In genomic region chr6:106547961-106548453, GRCh38 we compare ENCODE assay signal across 8 cellular contexts.
DNase-seq lines count a peak whose midpoint lies in the region; ATAC-seq and TF ChIP-seq lines count a peak whose summit lies in the region.

No MANE protein-coding gene starts in this region.

- no peaks in the 10 kb centered on the region for H3K36me3 ChIP-seq in HUES48 (ENCODE audit: control insufficient read depth, insufficient read depth, low read length)

- TF ChIP-seq CTCF in WTC11 (IDR thresholded peaks at IDR 0.05) = no peak
- TF ChIP-seq CTCF in fibroblast of mammary gland (conservative IDR thresholded peaks at IDR 0.05; ENCODE audit: control insufficient read depth, insufficient read depth, low read depth, low read length) = no peak

- H3K27ac ChIP-seq in HUES48 (ENCODE audit: low read depth, low read length) = peak overlapping the region; percentile 26

- peaks cover 10% of the 10 kb centered on the region for H3K4me1 ChIP-seq in HUES48 (ENCODE audit: control insufficient read depth, insufficient read depth, low read length)

- H3K4me3 ChIP-seq in HUES48 (ENCODE audit: low read depth, low read length) = no peak overlapping the region
- H3K4me3 ChIP-seq in fibroblast of mammary gland (ENCODE audit: control insufficient read depth, low read depth, low read length) = no peak overlapping the region

- no peak for DNase-seq in WTC11 (ENCODE audit: low spot score)
- DNase-seq in fibroblast of mammary gland (ENCODE audit: low read depth) = peak; percentile 88
- DNase-seq in stimulated activated CD8-positive, alpha-beta memory T cell treated with anti-CD3 and anti-CD28 coated beads, Interleukin-4, amount 100 ng/mL, for 24 hours (ENCODE audit: low read depth) = peak; percentile 23
- DNase-seq in NCI-H1105 treated with DMSO at 0.1 percent for 48 hours (lab: John Stamatoyannopoulos, UW) = no peak
- DNase-seq in ACHN = no peak
- DNase-seq in NCI-H1436 treated with DMSO at 0.1 percent for 48 hours (lab: John Stamatoyannopoulos, UW) = no peak
- DNase-seq in NCI-H1092 (lab: John Stamatoyannopoulos, UW) = no peak

- no peaks in the 10 kb centered on the region for H3K9me3 ChIP-seq in HUES48 (ENCODE audit: control insufficient read depth, insufficient read depth, low read length)

- H3K4me3 Mint-ChIP-seq in WTC11 = no peak overlapping the region

- H3K27me3 ChIP-seq in HUES48 (ENCODE audit: control insufficient read depth, insufficient read depth, low read length) = no peaks in the 10 kb centered on the region

- no peak overlapping the region for H3K27ac Mint-ChIP-seq in WTC11

- H3K4me1 Mint-ChIP-seq in WTC11 = peaks cover 18% of the 10 kb centered on the region

- H3K27me3 Mint-ChIP-seq in WTC11 (ENCODE audit: low read depth) = no peaks in the 10 kb centered on the region

- H3K9ac ChIP-seq in HUES48 (ENCODE audit: low read depth, low read length) = no peak overlapping the region

- POLR2A ChIA-PET in WTC11 (lab: Charles Lee) = no interaction called here

- ATAC-seq in WTC11 = peak; percentile 20; the same call in 1 of the 2 replicates

- H3K36me3 Mint-ChIP-seq in WTC11 = peaks cover 7% of the 10 kb centered on the region; the same call in 1 of the 2 replicates

- CTCF ChIA-PET in WTC11 (lab: Charles Lee) = no interaction called here

- H3K9me3 Mint-ChIP-seq in WTC11 = peaks cover 10% of the 10 kb centered on the region

- in situ Hi-C loops in ACHN (cut with HindIII; ENCODE audit: low pct_ligation_motif_present, low pct_unique_long_range_greater_than_20kb, low sequenced_read_pairs) = no loop called here

TF ChIP-seq in WTC11, 78 proteins besides CTCF, POLR2A, EP300 and RAD21:
- no peak for TF ChIP-seq AR (CRISPR knock-in tag; IDR thresholded peaks at IDR 0.05)
- no peak for TF ChIP-seq TCF7 (CRISPR knock-in tag; IDR thresholded peaks at IDR 0.05; ENCODE audit: low read depth)
- TF ChIP-seq, protein P1, sequence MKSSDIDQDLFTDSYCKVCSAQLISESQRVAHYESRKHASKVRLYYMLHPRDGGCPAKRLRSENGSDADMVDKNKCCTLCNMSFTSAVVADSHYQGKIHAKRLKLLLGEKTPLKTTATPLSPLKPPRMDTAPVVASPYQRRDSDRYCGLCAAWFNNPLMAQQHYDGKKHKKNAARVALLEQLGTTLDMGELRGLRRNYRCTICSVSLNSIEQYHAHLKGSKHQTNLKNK (CRISPR knock-in tag; IDR thresholded peaks at IDR 0.05) = no peak
- TF ChIP-seq, protein P2, sequence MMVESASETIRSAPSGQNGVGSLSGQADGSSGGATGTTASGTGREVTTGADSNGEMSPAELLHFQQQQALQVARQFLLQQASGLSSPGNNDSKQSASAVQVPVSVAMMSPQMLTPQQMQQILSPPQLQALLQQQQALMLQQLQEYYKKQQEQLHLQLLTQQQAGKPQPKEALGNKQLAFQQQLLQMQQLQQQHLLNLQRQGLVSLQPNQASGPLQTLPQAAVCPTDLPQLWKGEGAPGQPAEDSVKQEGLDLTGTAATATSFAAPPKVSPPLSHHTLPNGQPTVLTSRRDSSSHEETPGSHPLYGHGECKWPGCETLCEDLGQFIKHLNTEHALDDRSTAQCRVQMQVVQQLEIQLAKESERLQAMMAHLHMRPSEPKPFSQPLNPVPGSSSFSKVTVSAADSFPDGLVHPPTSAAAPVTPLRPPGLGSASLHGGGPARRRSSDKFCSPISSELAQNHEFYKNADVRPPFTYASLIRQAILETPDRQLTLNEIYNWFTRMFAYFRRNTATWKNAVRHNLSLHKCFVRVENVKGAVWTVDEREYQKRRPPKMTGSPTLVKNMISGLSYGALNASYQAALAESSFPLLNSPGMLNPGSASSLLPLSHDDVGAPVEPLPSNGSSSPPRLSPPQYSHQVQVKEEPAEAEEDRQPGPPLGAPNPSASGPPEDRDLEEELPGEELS (CRISPR knock-in tag; IDR thresholded peaks at IDR 0.05) = no peak
- no peak for TF ChIP-seq KAT7 (CRISPR knock-in tag; IDR thresholded peaks at IDR 0.05; ENCODE audit: borderline replicate concordance)
- no peak for TF ChIP-seq GABPB1 (CRISPR knock-in tag; IDR thresholded peaks at IDR 0.05)

Comparison
In these comparisons a context has a peak if more than half of its experiments do, and no peak if none do; other contexts are left out.
1. DNase-seq: peak in fibroblast of mammary gland (single experiment) and stimulated activated CD8-positive, alpha-beta memory T cell treated with anti-CD3 and anti-CD28 coated beads, Interleukin-4, amount 100 ng/mL, for 24 hours (single experiment); none in WTC11 (single experiment), NCI-H1105 treated with DMSO at 0.1 percent for 48 hours (single experiment), ACHN (single experiment), NCI-H1436 treated with DMSO at 0.1 percent for 48 hours (single experiment) and NCI-H1092 (single experiment).